Comparison of ENCODE assay signal across 1 cellular context in the genomic region with DNA sequence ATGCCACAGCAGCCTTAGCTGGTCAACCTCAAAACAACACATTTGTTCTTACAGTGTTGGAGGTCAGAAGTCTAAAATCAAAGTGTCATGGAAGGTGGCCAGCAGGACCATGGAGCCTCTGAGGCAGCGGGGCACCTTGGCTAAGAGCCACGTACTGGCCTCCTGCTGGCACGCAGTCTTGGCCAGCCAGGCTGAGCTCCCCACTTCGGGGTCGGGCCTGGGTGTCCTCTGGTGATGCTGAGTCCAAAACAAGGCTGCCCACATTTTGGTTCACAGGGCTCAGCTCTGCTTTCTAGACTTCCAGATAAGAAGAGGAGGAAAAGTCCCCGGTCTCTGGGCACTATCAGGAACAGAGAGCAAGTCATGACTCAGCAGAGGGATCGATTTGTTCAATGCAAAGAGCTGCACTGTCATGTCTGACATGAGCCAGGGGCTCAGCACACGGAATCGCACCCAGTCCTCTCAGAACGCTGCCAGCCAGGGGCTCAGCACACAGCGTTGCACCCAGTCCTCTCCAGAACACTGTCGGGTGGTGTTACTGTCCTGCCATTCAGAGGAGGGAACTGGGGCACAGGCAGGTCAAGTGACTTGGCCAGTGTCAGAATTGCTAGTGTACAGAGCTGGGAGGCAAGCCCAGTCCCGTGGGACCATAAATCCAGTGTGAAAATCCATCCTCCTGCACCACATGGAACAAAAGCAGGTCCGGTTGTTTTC.
TF ChIP-seq lines count a peak whose summit lies in the region.

No MANE protein-coding gene starts in this region.

TF ChIP-seq in HepG2, 621 proteins besides CTCF, POLR2A, EP300 and RAD21 (continues in another document):
- no peak for TF ChIP-seq POLR2AphosphoS5 (IDR thresholded peaks at IDR 0.05; ENCODE audit: low read depth, low read length)
- TF ChIP-seq, protein P1, sequence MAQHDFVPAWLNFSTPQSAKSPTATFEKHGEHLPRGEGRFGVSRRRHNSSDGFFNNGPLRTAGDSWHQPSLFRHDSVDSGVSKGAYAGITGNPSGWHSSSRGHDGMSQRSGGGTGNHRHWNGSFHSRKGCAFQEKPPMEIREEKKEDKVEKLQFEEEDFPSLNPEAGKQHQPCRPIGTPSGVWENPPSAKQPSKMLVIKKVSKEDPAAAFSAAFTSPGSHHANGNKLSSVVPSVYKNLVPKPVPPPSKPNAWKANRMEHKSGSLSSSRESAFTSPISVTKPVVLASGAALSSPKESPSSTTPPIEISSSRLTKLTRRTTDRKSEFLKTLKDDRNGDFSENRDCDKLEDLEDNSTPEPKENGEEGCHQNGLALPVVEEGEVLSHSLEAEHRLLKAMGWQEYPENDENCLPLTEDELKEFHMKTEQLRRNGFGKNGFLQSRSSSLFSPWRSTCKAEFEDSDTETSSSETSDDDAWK (CRISPR knock-in tag; IDR thresholded peaks at IDR 0.05), result no peak
- no peak for TF ChIP-seq U2AF2 (IDR thresholded peaks at IDR 0.05; ENCODE audit: low read depth, low read length)
- no peak for TF ChIP-seq ASH2L (IDR thresholded peaks at IDR 0.05; ENCODE audit: insufficient read length, low read depth, low read length)
- TF ChIP-seq SATB2 (CRISPR knock-in tag; IDR thresholded peaks at IDR 0.05), result no peak
- TF ChIP-seq KAT2B (IDR thresholded peaks at IDR 0.05; ENCODE audit: borderline replicate concordance, low read depth, low read length), result peak; percentile 26; the same call in 1 of the 2 replicates
- peak; percentile 97 for TF ChIP-seq MAFG (CRISPR knock-in tag; IDR thresholded peaks at IDR 0.05)
- no peak for TF ChIP-seq KLF13 (CRISPR knock-in tag; IDR thresholded peaks at IDR 0.05)
- TF ChIP-seq, protein P2, sequence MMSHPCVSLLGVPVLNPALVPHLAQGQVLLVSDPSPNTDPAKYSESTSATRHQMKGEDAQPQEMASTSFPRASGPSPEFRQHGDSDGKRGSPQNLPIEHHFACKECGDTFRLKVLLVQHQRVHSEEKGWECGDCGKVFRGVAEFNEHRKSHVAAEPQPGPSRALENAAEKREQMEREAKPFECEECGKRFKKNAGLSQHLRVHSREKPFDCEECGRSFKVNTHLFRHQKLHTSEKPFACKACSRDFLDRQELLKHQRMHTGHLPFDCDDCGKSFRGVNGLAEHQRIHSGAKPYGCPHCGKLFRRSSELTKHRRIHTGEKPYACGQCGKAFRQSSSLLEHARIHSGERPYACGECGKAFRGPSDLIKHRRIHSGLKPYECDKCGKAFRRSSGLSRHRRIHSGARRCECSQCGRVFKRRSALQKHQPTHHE (CRISPR knock-in tag; IDR thresholded peaks at IDR 0.05; ENCODE audit: borderline replicate concordance), result no peak
- no peak for TF ChIP-seq ZNF468 (CRISPR knock-in tag; IDR thresholded peaks at IDR 0.05)
- 0 out of 2 replicates have a peak, but pooled peaks have one; percentile 7 for TF ChIP-seq ZFX (CRISPR knock-in tag; IDR thresholded peaks at IDR 0.05; ENCODE audit: low read depth)
- TF ChIP-seq KLF6 (CRISPR knock-in tag; IDR thresholded peaks at IDR 0.05), result no peak
- TF ChIP-seq, protein P3, sequence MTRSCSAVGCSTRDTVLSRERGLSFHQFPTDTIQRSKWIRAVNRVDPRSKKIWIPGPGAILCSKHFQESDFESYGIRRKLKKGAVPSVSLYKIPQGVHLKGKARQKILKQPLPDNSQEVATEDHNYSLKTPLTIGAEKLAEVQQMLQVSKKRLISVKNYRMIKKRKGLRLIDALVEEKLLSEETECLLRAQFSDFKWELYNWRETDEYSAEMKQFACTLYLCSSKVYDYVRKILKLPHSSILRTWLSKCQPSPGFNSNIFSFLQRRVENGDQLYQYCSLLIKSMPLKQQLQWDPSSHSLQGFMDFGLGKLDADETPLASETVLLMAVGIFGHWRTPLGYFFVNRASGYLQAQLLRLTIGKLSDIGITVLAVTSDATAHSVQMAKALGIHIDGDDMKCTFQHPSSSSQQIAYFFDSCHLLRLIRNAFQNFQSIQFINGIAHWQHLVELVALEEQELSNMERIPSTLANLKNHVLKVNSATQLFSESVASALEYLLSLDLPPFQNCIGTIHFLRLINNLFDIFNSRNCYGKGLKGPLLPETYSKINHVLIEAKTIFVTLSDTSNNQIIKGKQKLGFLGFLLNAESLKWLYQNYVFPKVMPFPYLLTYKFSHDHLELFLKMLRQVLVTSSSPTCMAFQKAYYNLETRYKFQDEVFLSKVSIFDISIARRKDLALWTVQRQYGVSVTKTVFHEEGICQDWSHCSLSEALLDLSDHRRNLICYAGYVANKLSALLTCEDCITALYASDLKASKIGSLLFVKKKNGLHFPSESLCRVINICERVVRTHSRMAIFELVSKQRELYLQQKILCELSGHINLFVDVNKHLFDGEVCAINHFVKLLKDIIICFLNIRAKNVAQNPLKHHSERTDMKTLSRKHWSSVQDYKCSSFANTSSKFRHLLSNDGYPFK (CRISPR knock-in tag; IDR thresholded peaks at IDR 0.05; ENCODE audit: borderline replicate concordance), result no peak
- TF ChIP-seq, protein P4, sequence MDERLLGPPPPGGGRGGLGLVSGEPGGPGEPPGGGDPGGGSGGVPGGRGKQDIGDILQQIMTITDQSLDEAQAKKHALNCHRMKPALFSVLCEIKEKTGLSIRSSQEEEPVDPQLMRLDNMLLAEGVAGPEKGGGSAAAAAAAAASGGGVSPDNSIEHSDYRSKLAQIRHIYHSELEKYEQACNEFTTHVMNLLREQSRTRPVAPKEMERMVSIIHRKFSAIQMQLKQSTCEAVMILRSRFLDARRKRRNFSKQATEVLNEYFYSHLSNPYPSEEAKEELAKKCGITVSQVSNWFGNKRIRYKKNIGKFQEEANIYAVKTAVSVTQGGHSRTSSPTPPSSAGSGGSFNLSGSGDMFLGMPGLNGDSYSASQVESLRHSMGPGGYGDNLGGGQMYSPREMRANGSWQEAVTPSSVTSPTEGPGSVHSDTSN (CRISPR knock-in tag; IDR thresholded peaks at IDR 0.05), result no peak
- TF ChIP-seq, protein P5, sequence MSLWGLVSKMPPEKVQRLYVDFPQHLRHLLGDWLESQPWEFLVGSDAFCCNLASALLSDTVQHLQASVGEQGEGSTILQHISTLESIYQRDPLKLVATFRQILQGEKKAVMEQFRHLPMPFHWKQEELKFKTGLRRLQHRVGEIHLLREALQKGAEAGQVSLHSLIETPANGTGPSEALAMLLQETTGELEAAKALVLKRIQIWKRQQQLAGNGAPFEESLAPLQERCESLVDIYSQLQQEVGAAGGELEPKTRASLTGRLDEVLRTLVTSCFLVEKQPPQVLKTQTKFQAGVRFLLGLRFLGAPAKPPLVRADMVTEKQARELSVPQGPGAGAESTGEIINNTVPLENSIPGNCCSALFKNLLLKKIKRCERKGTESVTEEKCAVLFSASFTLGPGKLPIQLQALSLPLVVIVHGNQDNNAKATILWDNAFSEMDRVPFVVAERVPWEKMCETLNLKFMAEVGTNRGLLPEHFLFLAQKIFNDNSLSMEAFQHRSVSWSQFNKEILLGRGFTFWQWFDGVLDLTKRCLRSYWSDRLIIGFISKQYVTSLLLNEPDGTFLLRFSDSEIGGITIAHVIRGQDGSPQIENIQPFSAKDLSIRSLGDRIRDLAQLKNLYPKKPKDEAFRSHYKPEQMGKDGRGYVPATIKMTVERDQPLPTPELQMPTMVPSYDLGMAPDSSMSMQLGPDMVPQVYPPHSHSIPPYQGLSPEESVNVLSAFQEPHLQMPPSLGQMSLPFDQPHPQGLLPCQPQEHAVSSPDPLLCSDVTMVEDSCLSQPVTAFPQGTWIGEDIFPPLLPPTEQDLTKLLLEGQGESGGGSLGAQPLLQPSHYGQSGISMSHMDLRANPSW (CRISPR knock-in tag; IDR thresholded peaks at IDR 0.05; ENCODE audit: borderline replicate concordance), result no peak
- TF ChIP-seq AHR (CRISPR knock-in tag; IDR thresholded peaks at IDR 0.05), result no peak
- peak; percentile 70 for TF ChIP-seq FOSL2 (CRISPR knock-in tag; IDR thresholded peaks at IDR 0.05)
- TF ChIP-seq MYNN (CRISPR knock-in tag; IDR thresholded peaks at IDR 0.05; ENCODE audit: low read depth), result no peak
- TF ChIP-seq ZNF484 (CRISPR knock-in tag; IDR thresholded peaks at IDR 0.05; ENCODE audit: borderline replicate concordance, low read depth), result no peak
- peak; percentile 73; the same call in 1 of the 2 replicates for TF ChIP-seq NFE2L2 (IDR thresholded peaks at IDR 0.05; ENCODE audit: low read length)
- TF ChIP-seq, protein P6, sequence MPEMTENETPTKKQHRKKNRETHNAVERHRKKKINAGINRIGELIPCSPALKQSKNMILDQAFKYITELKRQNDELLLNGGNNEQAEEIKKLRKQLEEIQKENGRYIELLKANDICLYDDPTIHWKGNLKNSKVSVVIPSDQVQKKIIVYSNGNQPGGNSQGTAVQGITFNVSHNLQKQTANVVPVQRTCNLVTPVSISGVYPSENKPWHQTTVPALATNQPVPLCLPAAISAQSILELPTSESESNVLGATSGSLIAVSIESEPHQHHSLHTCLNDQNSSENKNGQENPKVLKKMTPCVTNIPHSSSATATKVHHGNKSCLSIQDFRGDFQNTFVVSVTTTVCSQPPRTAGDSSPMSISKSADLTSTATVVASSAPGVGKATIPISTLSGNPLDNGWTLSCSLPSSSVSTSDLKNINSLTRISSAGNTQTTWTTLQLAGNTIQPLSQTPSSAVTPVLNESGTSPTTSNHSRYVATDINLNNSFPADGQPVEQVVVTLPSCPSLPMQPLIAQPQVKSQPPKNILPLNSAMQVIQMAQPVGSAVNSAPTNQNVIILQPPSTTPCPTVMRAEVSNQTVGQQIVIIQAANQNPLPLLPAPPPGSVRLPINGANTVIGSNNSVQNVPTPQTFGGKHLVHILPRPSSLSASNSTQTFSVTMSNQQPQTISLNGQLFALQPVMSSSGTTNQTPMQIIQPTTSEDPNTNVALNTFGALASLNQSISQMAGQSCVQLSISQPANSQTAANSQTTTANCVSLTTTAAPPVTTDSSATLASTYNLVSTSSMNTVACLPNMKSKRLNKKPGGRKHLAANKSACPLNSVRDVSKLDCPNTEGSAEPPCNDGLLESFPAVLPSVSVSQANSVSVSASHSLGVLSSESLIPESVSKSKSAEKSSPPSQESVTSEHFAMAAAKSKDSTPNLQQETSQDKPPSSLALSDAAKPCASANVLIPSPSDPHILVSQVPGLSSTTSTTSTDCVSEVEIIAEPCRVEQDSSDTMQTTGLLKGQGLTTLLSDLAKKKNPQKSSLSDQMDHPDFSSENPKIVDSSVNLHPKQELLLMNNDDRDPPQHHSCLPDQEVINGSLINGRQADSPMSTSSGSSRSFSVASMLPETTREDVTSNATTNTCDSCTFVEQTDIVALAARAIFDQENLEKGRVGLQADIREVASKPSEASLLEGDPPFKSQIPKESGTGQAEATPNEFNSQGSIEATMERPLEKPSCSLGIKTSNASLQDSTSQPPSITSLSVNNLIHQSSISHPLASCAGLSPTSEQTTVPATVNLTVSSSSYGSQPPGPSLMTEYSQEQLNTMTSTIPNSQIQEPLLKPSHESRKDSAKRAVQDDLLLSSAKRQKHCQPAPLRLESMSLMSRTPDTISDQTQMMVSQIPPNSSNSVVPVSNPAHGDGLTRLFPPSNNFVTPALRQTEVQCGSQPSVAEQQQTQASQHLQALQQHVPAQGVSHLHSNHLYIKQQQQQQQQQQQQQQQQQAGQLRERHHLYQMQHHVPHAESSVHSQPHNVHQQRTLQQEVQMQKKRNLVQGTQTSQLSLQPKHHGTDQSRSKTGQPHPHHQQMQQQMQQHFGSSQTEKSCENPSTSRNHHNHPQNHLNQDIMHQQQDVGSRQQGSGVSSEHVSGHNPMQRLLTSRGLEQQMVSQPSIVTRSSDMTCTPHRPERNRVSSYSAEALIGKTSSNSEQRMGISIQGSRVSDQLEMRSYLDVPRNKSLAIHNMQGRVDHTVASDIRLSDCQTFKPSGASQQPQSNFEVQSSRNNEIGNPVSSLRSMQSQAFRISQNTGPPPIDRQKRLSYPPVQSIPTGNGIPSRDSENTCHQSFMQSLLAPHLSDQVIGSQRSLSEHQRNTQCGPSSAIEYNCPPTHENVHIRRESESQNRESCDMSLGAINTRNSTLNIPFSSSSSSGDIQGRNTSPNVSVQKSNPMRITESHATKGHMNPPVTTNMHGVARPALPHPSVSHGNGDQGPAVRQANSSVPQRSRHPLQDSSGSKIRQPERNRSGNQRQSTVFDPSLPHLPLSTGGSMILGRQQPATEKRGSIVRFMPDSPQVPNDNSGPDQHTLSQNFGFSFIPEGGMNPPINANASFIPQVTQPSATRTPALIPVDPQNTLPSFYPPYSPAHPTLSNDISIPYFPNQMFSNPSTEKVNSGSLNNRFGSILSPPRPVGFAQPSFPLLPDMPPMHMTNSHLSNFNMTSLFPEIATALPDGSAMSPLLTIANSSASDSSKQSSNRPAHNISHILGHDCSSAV (CRISPR knock-in tag; IDR thresholded peaks at IDR 0.05; ENCODE audit: borderline replicate concordance), result no peak
- TF ChIP-seq AGO2 (optimal IDR thresholded peaks at IDR 0.05; ENCODE audit: low read depth, low read length), result no peak
- TF ChIP-seq KDM5B (CRISPR knock-in tag; IDR thresholded peaks at IDR 0.05; ENCODE audit: borderline replicate concordance), result no peak
- TF ChIP-seq FOXJ3 (CRISPR knock-in tag; IDR thresholded peaks at IDR 0.05; ENCODE audit: borderline replicate concordance), result no peak
- TF ChIP-seq ZNF660 (CRISPR knock-in tag; IDR thresholded peaks at IDR 0.05; ENCODE audit: borderline replicate concordance, low read depth), result no peak
- no peak for TF ChIP-seq HNRNPL (IDR thresholded peaks at IDR 0.05; ENCODE audit: low read depth, low read length)
- TF ChIP-seq KLF16 (CRISPR knock-in tag; IDR thresholded peaks at IDR 0.05), result no peak
- no peak for TF ChIP-seq TBP (CRISPR knock-in tag; IDR thresholded peaks at IDR 0.05)
- no peak for TF ChIP-seq ZBTB8A (CRISPR knock-in tag; IDR thresholded peaks at IDR 0.05; ENCODE audit: borderline replicate concordance, low read depth)
- TF ChIP-seq, protein P7, sequence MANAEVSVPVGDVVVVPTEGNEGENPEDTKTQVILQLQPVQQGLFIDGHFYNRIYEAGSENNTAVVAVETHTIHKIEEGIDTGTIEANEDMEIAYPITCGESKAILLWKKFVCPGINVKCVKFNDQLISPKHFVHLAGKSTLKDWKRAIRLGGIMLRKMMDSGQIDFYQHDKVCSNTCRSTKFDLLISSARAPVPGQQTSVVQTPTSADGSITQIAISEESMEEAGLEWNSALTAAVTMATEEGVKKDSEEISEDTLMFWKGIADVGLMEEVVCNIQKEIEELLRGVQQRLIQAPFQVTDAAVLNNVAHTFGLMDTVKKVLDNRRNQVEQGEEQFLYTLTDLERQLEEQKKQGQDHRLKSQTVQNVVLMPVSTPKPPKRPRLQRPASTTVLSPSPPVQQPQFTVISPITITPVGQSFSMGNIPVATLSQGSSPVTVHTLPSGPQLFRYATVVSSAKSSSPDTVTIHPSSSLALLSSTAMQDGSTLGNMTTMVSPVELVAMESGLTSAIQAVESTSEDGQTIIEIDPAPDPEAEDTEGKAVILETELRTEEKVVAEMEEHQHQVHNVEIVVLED (CRISPR knock-in tag; IDR thresholded peaks at IDR 0.05; ENCODE audit: borderline replicate concordance), result no peak
- TF ChIP-seq NKX3-1 (CRISPR knock-in tag; IDR thresholded peaks at IDR 0.05), result no peak
- no peak for TF ChIP-seq FOXK2 (IDR thresholded peaks at IDR 0.05)
- TF ChIP-seq ZNF224 (CRISPR knock-in tag; IDR thresholded peaks at IDR 0.05), result no peak
- peak; percentile 84 to 95 for TF ChIP-seq MAFK (conservative IDR thresholded peaks at IDR 0.05 in 1 of 2, IDR thresholded peaks at IDR 0.05 in 1 of 2; ENCODE audit: low read length in 2 of 2)
- TF ChIP-seq KDM2A (CRISPR knock-in tag; IDR thresholded peaks at IDR 0.05; ENCODE audit: borderline replicate concordance, low read depth), result no peak
- TF ChIP-seq ZEB1 (IDR thresholded peaks at IDR 0.05; ENCODE audit: insufficient replicate concordance, low read depth), result no peak
- TF ChIP-seq ZNF552 (CRISPR knock-in tag; IDR thresholded peaks at IDR 0.05; ENCODE audit: borderline replicate concordance), result no peak
